24 cellular contexts compared by ENCODE assay signal in genomic region chr15:58595516-58596238, GRCh38.
"Had no signal": no experiment of that assay in that cellular context is flagged by ENCODE, and none has a peak within 500 bp of the region (broad histone marks: within the 10 kb centered on the region; RNA-seq: fewer than 3 reads in every experiment).

No MANE protein-coding gene starts in this region.

- H3K27ac ChIP-seq: esophagus squamous epithelium, heart left ventricle, right atrium auricular region, skin epidermis, tibial nerve, vagina had no signal

- H3K27me3 ChIP-seq: esophagus squamous epithelium, heart left ventricle, right atrium auricular region, tibial nerve, vagina had no signal

- H3K4me3 Mint-ChIP-seq: activated B cell treated with CpG ODN at 0.5 μM for 24 hours; activated CD4-positive, alpha-beta T cell treated with anti-CD3 and anti-CD28 coated beads, Interleukin-2, amount 10 ng/mL, durations not matched to agents 7 days and 5 days; activated naive CD8-positive, alpha-beta T cell treated with anti-CD3 and anti-CD28 coated beads for 36 hours; activated T-cell treated with anti-CD3 and anti-CD28 coated beads, Interleukin-2, amount 50 U/mL, for 72 hours; brain; central memory CD8-positive, alpha-beta T cell; T-helper 1 cell treated with Interleukin-12 subunit alpha and Interleukin-12 subunit beta and Interleukin-4 antibody, amounts not matched to agents 30 μg/mL and 1 μg/mL, for 36 hours had no signal

- H3K27me3 Mint-ChIP-seq: activated B cell treated with CpG ODN at 0.5 μM for 24 hours; activated CD4-positive, alpha-beta T cell treated with anti-CD3 and anti-CD28 coated beads, Interleukin-2, amount 10 ng/mL, durations not matched to agents 7 days and 5 days; activated naive CD8-positive, alpha-beta T cell treated with anti-CD3 and anti-CD28 coated beads for 36 hours; brain; central memory CD8-positive, alpha-beta T cell had no signal

- H3K9me3 ChIP-seq: esophagus squamous epithelium, right atrium auricular region, tibial nerve, vagina had no signal

- H3K9me3 Mint-ChIP-seq: activated B cell treated with CpG ODN at 0.5 μM for 24 hours; activated CD4-positive, alpha-beta T cell treated with anti-CD3 and anti-CD28 coated beads, Interleukin-2, amount 10 ng/mL, durations not matched to agents 7 days and 5 days; activated T-cell treated with anti-CD3 and anti-CD28 coated beads, Interleukin-2, amount 50 U/mL, for 72 hours; central memory CD8-positive, alpha-beta T cell; T-helper 1 cell treated with Interleukin-12 subunit alpha and Interleukin-12 subunit beta and Interleukin-4 antibody, amounts not matched to agents 30 μg/mL and 1 μg/mL, for 36 hours had no signal

- ATAC-seq: activated T-cell treated with anti-CD3 and anti-CD28 coated beads, Interleukin-2, amount 50 U/mL, for 72 hours; heart left ventricle; left colon had no signal

- DNase-seq: activated B cell treated with CpG ODN at 0.5 μM for 24 hours; activated CD4-positive, alpha-beta T cell treated with anti-CD3 and anti-CD28 coated beads, Interleukin-2, amount 10 ng/mL, durations not matched to agents 7 days and 5 days; activated CD8-positive, alpha-beta memory T cell treated with anti-CD3 and anti-CD28 coated beads, Interleukin-2, amount 50 U/mL, for 48 hours; activated gamma-delta T cell treated with Interleukin-2 at 50 U/mL for 16 hours; activated naive CD8-positive, alpha-beta T cell treated with anti-CD3 and anti-CD28 coated beads for 36 hours; activated T-cell treated with anti-CD3 and anti-CD28 coated beads, Interleukin-2, amount 50 U/mL, for 72 hours; cortex of kidney; effector CD4-positive, alpha-beta T cell; esophagus squamous epithelium; foreskin melanocyte; heart left ventricle; left colon; nucleus accumbens; stimulated activated CD4-positive, alpha-beta T cell treated with anti-CD3 and anti-CD28 coated beads, Interleukin-15, amount 100 ng/mL, for 24 hours; stimulated activated CD4-positive, alpha-beta T cell treated with anti-CD3 and anti-CD28 coated beads, Interleukin-4, amount 100 ng/mL, for 1 hour; stimulated activated naive CD4-positive, alpha-beta T cell; substantia nigra had no signal

- H3K4me1 ChIP-seq: esophagus squamous epithelium, heart left ventricle, right atrium auricular region, vagina had no signal

- H3K4me1 Mint-ChIP-seq: activated B cell treated with CpG ODN at 0.5 μM for 24 hours had no signal

- H3K27ac Mint-ChIP-seq: activated B cell treated with CpG ODN at 0.5 μM for 24 hours; activated CD4-positive, alpha-beta T cell treated with anti-CD3 and anti-CD28 coated beads, Interleukin-2, amount 10 ng/mL, durations not matched to agents 7 days and 5 days; activated naive CD8-positive, alpha-beta T cell treated with anti-CD3 and anti-CD28 coated beads for 36 hours; activated T-cell treated with anti-CD3 and anti-CD28 coated beads, Interleukin-2, amount 50 U/mL, for 72 hours; brain; T-helper 1 cell treated with Interleukin-12 subunit alpha and Interleukin-12 subunit beta and Interleukin-4 antibody, amounts not matched to agents 30 μg/mL and 1 μg/mL, for 36 hours had no signal

- H3K4me3 ChIP-seq: esophagus squamous epithelium, heart left ventricle, right atrium auricular region, skin epidermis, tibial nerve, vagina had no signal
